Comparison of ENCODE assay signal across 1 cellular context in the genomic region with DNA sequence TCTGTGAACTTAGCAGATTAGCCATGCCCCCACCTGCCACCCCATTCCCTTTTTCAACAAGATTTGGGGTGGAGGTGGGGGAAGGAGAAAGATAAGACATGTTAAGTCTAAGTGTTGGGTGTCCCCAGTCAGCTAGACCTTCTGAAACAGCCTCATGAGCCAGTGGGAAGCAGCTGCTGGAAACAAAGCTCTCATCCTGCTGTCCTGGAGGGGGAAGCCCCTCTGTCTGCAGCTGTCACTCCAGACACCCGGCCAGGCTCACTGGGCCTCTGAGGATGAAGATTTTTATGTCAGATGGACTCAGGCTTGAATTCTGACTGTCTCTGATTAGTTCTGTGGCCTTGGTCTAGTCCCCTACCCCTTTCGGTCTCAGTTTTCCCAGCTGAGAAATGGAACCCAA.
TF ChIP-seq lines count a peak whose summit lies in the region.

No MANE protein-coding gene starts in this region.

TF ChIP-seq in IMR-90, 13 proteins besides CTCF, POLR2A, EP300 and RAD21 (continued from another document):
- no peak for TF ChIP-seq CHD1 (IDR thresholded peaks at IDR 0.05; ENCODE audit: low read depth, low read length)
- TF ChIP-seq MAZ (IDR thresholded peaks at IDR 0.05; ENCODE audit: borderline replicate concordance, low read depth, low read length), result no peak
- TF ChIP-seq MAFK (IDR thresholded peaks at IDR 0.05; ENCODE audit: low read depth, low read length), result no peak
